ENCODE assay signal across 1 cellular context in genomic region chr1:234604393-234604725, GRCh38.
TF ChIP-seq lines count a peak whose summit lies in the region.

No MANE protein-coding gene starts in this region.

TF ChIP-seq in SK-N-SH treated with all-trans-retinoic acid at 6 μM for 48 hours, 23 proteins besides CTCF, POLR2A, EP300 and RAD21 (continued from another document):
- no peak for TF ChIP-seq POU6F1 (CRISPR knock-in tag; IDR thresholded peaks at IDR 0.05; ENCODE audit: borderline replicate concordance, low read depth)
